ENCODE assay signal across 8 cellular contexts in the genomic region with DNA sequence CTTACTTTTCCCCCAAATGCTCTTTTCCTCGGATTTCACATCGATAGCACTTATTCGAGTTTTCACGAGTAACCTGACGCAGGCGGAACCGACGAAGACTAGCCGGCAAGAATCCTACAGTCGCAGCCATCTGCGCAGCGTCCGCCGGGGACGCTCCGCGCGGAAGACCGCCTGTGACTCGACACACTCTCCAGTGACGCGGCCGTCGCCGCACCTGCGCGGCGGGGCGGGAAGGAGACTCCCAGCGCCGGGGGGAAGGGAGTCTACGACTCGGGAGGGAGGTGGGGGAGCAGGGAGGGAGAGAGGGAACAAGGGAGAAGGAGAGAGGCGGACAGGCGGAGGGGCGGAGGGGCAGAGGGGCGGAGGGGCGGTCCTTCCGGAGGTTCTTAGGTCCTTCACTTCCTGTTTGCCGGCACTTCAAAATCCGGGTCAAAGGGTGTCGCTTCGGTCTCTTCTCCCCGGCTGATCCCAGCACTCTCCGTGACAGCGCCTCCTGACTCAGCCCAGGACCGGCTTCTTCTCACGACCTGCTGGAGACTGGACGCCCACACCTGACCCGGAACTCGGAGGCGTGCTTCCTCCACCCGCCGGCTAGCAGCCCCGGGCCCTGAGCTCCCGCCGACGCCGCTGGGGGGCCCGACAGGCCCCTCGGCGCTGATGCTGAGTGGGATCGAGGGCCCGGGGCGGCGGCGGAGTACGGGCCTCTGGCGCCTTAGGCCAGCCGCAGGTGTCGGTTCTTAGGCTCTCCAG. TPM values are rescaled to one million over a fixed set of nuclear protein-coding genes. Genes with fewer than 3 reads are reported as not detected.
DNase-seq lines count a peak whose midpoint lies in the region; ATAC-seq lines count a peak whose summit lies in the region.

A gene with protein sequence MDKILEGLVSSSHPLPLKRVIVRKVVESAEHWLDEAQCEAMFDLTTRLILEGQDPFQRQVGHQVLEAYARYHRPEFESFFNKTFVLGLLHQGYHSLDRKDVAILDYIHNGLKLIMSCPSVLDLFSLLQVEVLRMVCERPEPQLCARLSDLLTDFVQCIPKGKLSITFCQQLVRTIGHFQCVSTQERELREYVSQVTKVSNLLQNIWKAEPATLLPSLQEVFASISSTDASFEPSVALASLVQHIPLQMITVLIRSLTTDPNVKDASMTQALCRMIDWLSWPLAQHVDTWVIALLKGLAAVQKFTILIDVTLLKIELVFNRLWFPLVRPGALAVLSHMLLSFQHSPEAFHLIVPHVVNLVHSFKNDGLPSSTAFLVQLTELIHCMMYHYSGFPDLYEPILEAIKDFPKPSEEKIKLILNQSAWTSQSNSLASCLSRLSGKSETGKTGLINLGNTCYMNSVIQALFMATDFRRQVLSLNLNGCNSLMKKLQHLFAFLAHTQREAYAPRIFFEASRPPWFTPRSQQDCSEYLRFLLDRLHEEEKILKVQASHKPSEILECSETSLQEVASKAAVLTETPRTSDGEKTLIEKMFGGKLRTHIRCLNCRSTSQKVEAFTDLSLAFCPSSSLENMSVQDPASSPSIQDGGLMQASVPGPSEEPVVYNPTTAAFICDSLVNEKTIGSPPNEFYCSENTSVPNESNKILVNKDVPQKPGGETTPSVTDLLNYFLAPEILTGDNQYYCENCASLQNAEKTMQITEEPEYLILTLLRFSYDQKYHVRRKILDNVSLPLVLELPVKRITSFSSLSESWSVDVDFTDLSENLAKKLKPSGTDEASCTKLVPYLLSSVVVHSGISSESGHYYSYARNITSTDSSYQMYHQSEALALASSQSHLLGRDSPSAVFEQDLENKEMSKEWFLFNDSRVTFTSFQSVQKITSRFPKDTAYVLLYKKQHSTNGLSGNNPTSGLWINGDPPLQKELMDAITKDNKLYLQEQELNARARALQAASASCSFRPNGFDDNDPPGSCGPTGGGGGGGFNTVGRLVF (plus strand): TSS at position 415 of the 750 bp plus-strand sequence. CDS start 534 bp downstream, outside the sequence.

- POLR2A ChIA-PET in activated CD8-positive, alpha-beta memory T cell treated with anti-CD3 and anti-CD28 coated beads for 36 hours (lab: Charles Lee): interaction anchor here (0.5 to 0.6 kb wide), 2 partner anchors 9 to 610 kb away, joined by 3 read pairs; no protein-coding TSS in a partner anchor

- H3K27ac Mint-ChIP-seq in memory B cell: peak within 1 kb of the TSS; percentile 97

- ATAC-seq in GM19467 (IDR thresholded peaks at IDR 0.05; ENCODE audit: unreplicated experiment) (peak; percentile 71), memory B cell (ENCODE audit: low read depth) (peak; percentile 82)

- H3K27me3 ChIP-seq in effector memory CD4-positive, alpha-beta T cell (replicated peaks; ENCODE audit: control insufficient read depth, insufficient read depth, low read length, poor library complexity, severe bottlenecking): no peaks in the 10 kb centered on the region

- peak within 1 kb of the TSS; percentile 95 for H3K27ac ChIP-seq in effector memory CD4-positive, alpha-beta T cell (ENCODE audit: insufficient read depth, low read length, poor library complexity, severe bottlenecking)

- peaks cover 5% of the 10 kb centered on the region for H3K36me3 Mint-ChIP-seq in memory B cell

- peak within 1 kb of the TSS; percentile 85 for H3K4me3 ChIP-seq in effector memory CD4-positive, alpha-beta T cell (ENCODE audit: insufficient read depth, low read depth, low read length, poor library complexity, severe bottlenecking)

- DNase-seq in CMK (ENCODE audit: low read depth): peak; percentile 74
- DNase-seq in HS-27A (ENCODE audit: low read depth): peak; percentile 84
- DNase-seq in NK-92 (lab: John Stamatoyannopoulos, UW; ENCODE audit: unreplicated experiment): peak; percentile 35
- peak; percentile 76 to 83 (median 82) for DNase-seq in effector memory CD4-positive, alpha-beta T cell
- peak; percentile 70 to 74 for DNase-seq in memory B cell (ENCODE audit: low spot score in 2 of 2)
- peak; percentile 75 for DNase-seq in stimulated activated CD8-positive, alpha-beta memory T cell treated with anti-CD3 and anti-CD28 coated beads, Interleukin-12 subunit alpha, Interleukin-12 subunit beta, amount 100 ng/mL, for 24 hours (ENCODE audit: extremely low read depth)

- H3K36me3 ChIP-seq in effector memory CD4-positive, alpha-beta T cell (ENCODE audit: control insufficient read depth, insufficient read depth, low read length): no peaks in the 10 kb centered on the region

- H3K4me3 Mint-ChIP-seq in memory B cell: peak within 1 kb of the TSS; percentile 87

- H3K27me3 Mint-ChIP-seq in memory B cell: no peaks in the 10 kb centered on the region

- CTCF ChIA-PET in activated CD8-positive, alpha-beta memory T cell treated with anti-CD3 and anti-CD28 coated beads for 36 hours (lab: Charles Lee): no interaction called here

- peaks cover 22% of the 10 kb centered on the region for H3K4me1 ChIP-seq in effector memory CD4-positive, alpha-beta T cell (ENCODE audit: control insufficient read depth, insufficient read depth, low read length, poor library complexity, severe bottlenecking)

- H3K9me3 ChIP-seq in effector memory CD4-positive, alpha-beta T cell (ENCODE audit: control insufficient read depth, low read length): no peaks in the 10 kb centered on the region

- H3K9me3 Mint-ChIP-seq in memory B cell: no peaks in the 10 kb centered on the region

- peaks cover 29% of the 10 kb centered on the region for H3K4me1 Mint-ChIP-seq in memory B cell

RNA-seq across cellular contexts. Expression of the gene that starts here (rescaled TPM):
- total RNA-seq in activated CD8-positive, alpha-beta memory T cell treated with anti-CD3 and anti-CD28 coated beads for 36 hours: 10 to 100 TPM; 25.6 to 26.6 TPM

Comparison
In these comparisons a context has a peak if more than half of its experiments do, and no peak if none do; other contexts are left out.
1. Peak in every context shown above with its lines: DNase-seq, ATAC-seq, H3K4me3 ChIP-seq and H3K27ac ChIP-seq.